20 cellular contexts compared by ENCODE assay signal in the genomic region with DNA sequence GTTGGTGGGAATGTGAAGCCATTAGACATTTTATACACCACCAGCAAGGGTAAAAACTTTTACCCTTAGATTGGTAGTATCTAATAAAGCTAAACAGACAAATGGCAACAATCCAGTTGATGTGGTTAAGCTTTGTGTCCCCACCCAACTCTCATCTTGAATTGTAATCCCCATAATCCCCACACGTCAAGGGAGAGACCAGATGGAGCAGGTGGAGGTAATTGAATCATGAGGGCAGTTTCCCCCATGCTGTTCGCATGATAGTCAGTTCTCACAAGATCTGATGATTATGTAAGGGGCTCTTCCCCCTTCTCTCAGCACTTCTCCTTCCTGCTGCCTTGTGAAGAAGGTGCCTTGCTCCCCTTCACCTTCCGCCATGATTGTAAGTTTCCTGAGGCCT.
"Had no signal": no experiment of that assay in that cellular context is flagged by ENCODE, and none has a peak within 500 bp of the region (broad histone marks: within the 10 kb centered on the region; RNA-seq: fewer than 3 reads in every experiment).

No MANE protein-coding gene starts in this region.

- H3K4me3 Mint-ChIP-seq: activated naive CD8-positive, alpha-beta T cell; natural killer cell treated with Interleukin-12 subunit alpha and Interleukin-12 subunit beta and Interleukin-15 and Interleukin-18, amount 100 ng/mL, for 72 hours had no signal

- H3K27ac Mint-ChIP-seq: activated naive CD8-positive, alpha-beta T cell; natural killer cell treated with Interleukin-12 subunit alpha and Interleukin-12 subunit beta and Interleukin-15 and Interleukin-18, amount 100 ng/mL, for 72 hours had no signal

- H3K36me3 ChIP-seq: esophagus squamous epithelium, heart right ventricle, lower lobe of right lung, right atrium auricular region, transverse colon had no signal

- H3K27me3 Mint-ChIP-seq: activated naive CD8-positive, alpha-beta T cell; natural killer cell treated with Interleukin-12 subunit alpha and Interleukin-12 subunit beta and Interleukin-15 and Interleukin-18, amount 100 ng/mL, for 72 hours had no signal

- ATAC-seq: heart right ventricle; left lobe of liver; lower lobe of right lung; natural killer cell treated with Interleukin-12 subunit alpha and Interleukin-12 subunit beta and Interleukin-15 and Interleukin-18, amount 100 ng/mL, for 72 hours had no signal

- H3K27me3 ChIP-seq: esophagus squamous epithelium, heart right ventricle, right atrium auricular region, transverse colon had no signal

- DNase-seq: activated CD4-positive, alpha-beta T cell treated with anti-CD3 and anti-CD28 coated beads for 4 hours; activated CD4-positive, alpha-beta T cell treated with anti-CD3 and anti-CD28 coated beads, Interleukin-2, amount 50 U/mL, for 4 hours; activated effector memory CD4-positive, alpha-beta T cell treated with Interleukin-2 at 50 U/mL for 16 hours; activated naive CD4-positive, alpha-beta T cell treated with Interleukin-2 at 50 U/mL for 16 hours; anterior cingulate cortex; effector CD8-positive, alpha-beta T cell; esophagus squamous epithelium; foreskin melanocyte; heart right ventricle; lower lobe of right lung; mesenchymal stem cell; stimulated activated CD4-positive, alpha-beta T cell treated with anti-CD3 and anti-CD28 coated beads, Interleukin-1b, Interleukin-23, amount 100 ng/mL, for 48 hours; stimulated activated naive CD4-positive, alpha-beta T cell treated with Interleukin-2 at 50 U/mL for 16 hours; transverse colon had no signal

- H3K4me3 ChIP-seq: esophagus squamous epithelium, heart right ventricle, lower lobe of right lung, right atrium auricular region, smooth muscle cell, transverse colon had no signal

- H3K27ac ChIP-seq: epithelial cell of prostate, esophagus squamous epithelium, heart right ventricle, lower lobe of right lung, right atrium auricular region, transverse colon had no signal

- H3K36me3 Mint-ChIP-seq: activated naive CD8-positive, alpha-beta T cell; natural killer cell treated with Interleukin-12 subunit alpha and Interleukin-12 subunit beta and Interleukin-15 and Interleukin-18, amount 100 ng/mL, for 72 hours had no signal
